ENCODE assay signal across 33 cellular contexts in genomic region chr3:69922521-69923000, GRCh38.
"Had no signal": no experiment of that assay in that cellular context is flagged by ENCODE, and none has a peak within 500 bp of the region (broad histone marks: within the 10 kb centered on the region; RNA-seq: fewer than 3 reads in every experiment).

No MANE protein-coding gene starts in this region.

- H3K27me3 ChIP-seq: adrenal gland, body of pancreas, brain microvascular endothelial cell, breast epithelium had no signal

- H3K9me3 Mint-ChIP-seq: activated B cell treated with CpG ODN at 0.5 μM for 24 hours; activated CD4-positive, alpha-beta memory T cell treated with anti-CD3 and anti-CD28 coated beads for 36 hours; activated CD4-positive, alpha-beta T cell treated with anti-CD3 and anti-CD28 coated beads, Interleukin-2, amount 10 ng/mL, durations not matched to agents 24 days and 14 days; activated CD8-positive, alpha-beta T cell treated with anti-CD3 and anti-CD28 coated beads for 36 hours; activated naive CD4-positive, alpha-beta T cell treated with anti-CD3 and anti-CD28 coated beads for 36 hours; activated naive CD4-positive, alpha-beta T cell treated with anti-CD3 and anti-CD28 coated beads, Interleukin-2, amount 50 U/mL, for 72 hours; activated naive CD8-positive, alpha-beta T cell treated with anti-CD3 and anti-CD28 coated beads for 36 hours; activated T-cell treated with anti-CD3 and anti-CD28 coated beads, Interleukin-2, amount 50 U/mL, for 24 hours; activated T-helper 1 cell treated with anti-CD3 and anti-CD28 coated beads, Interleukin-12 subunit alpha, Interleukin-12 subunit beta, Interleukin-2, Interleukin-4 antibody, amounts not matched to agents 30 ng/mL and 10 ng/mL and 1 ng/mL, durations not matched to agents 14 hours and 24 hours and 36 hours; activated T-helper 17 cell treated with anti-CD3 and anti-CD28 coated beads, Interleukin-2, amount 50 U/mL, for 72 hours; T-helper 1 cell treated with Interleukin-12 subunit alpha and Interleukin-12 subunit beta and Interleukin-4 antibody, amounts not matched to agents 30 μg/mL and 1 μg/mL, for 36 hours; T-helper 2 cell treated with Interferon-gamma antibody and Interleukin-4, amounts not matched to agents 5 μg/mL and 100 μg/mL, for 36 hours had no signal

- H3K27ac ChIP-seq: adrenal gland, body of pancreas, brain microvascular endothelial cell, breast epithelium, VCaP had no signal

- H3K27me3 Mint-ChIP-seq: activated CD4-positive, alpha-beta memory T cell treated with anti-CD3 and anti-CD28 coated beads for 36 hours had no signal

- H3K36me3 ChIP-seq: adrenal gland, brain microvascular endothelial cell, breast epithelium had no signal

- H3K4me3 ChIP-seq: adrenal gland, body of pancreas, breast epithelium had no signal

- H3K4me1 ChIP-seq: adrenal gland, breast epithelium had no signal

- H3K4me3 Mint-ChIP-seq: activated B cell treated with CpG ODN at 0.5 μM for 24 hours; activated CD4-positive, alpha-beta memory T cell treated with anti-CD3 and anti-CD28 coated beads for 36 hours; activated CD4-positive, alpha-beta T cell treated with anti-CD3 and anti-CD28 coated beads, Interleukin-2, amount 10 ng/mL, durations not matched to agents 24 days and 14 days; activated CD8-positive, alpha-beta T cell treated with anti-CD3 and anti-CD28 coated beads for 36 hours; activated naive CD4-positive, alpha-beta T cell treated with anti-CD3 and anti-CD28 coated beads for 36 hours; activated naive CD8-positive, alpha-beta T cell treated with anti-CD3 and anti-CD28 coated beads for 36 hours; activated T-cell treated with anti-CD3 and anti-CD28 coated beads, Interleukin-2, amount 50 U/mL, for 24 hours; activated T-helper 1 cell treated with anti-CD3 and anti-CD28 coated beads, Interleukin-12 subunit alpha, Interleukin-12 subunit beta, Interleukin-2, Interleukin-4 antibody, amounts not matched to agents 30 ng/mL and 10 ng/mL and 1 ng/mL, durations not matched to agents 14 hours and 24 hours and 36 hours; activated T-helper 17 cell treated with anti-CD3 and anti-CD28 coated beads, Interleukin-2, amount 50 U/mL, for 72 hours; T-helper 1 cell treated with Interleukin-12 subunit alpha and Interleukin-12 subunit beta and Interleukin-4 antibody, amounts not matched to agents 30 μg/mL and 1 μg/mL, for 36 hours; T-helper 2 cell treated with Interferon-gamma antibody and Interleukin-4, amounts not matched to agents 5 μg/mL and 100 μg/mL, for 36 hours had no signal

- H3K36me3 Mint-ChIP-seq: activated CD4-positive, alpha-beta memory T cell treated with anti-CD3 and anti-CD28 coated beads for 36 hours; activated naive CD4-positive, alpha-beta T cell treated with anti-CD3 and anti-CD28 coated beads, Interleukin-2, amount 50 U/mL, for 72 hours; activated naive CD8-positive, alpha-beta T cell treated with anti-CD3 and anti-CD28 coated beads for 36 hours had no signal

- H3K4me1 Mint-ChIP-seq: activated B cell treated with CpG ODN at 0.5 μM for 24 hours; activated CD4-positive, alpha-beta T cell treated with anti-CD3 and anti-CD28 coated beads, Interleukin-2, amount 10 ng/mL, durations not matched to agents 24 days and 14 days; activated naive CD8-positive, alpha-beta T cell treated with anti-CD3 and anti-CD28 coated beads for 36 hours; activated T-helper 17 cell treated with anti-CD3 and anti-CD28 coated beads, Interleukin-2, amount 50 U/mL, for 72 hours had no signal

- H3K9me3 ChIP-seq: adrenal gland, body of pancreas, breast epithelium had no signal

- DNase-seq: activated B cell treated with CpG ODN at 0.5 μM for 24 hours; activated CD4-positive, alpha-beta memory T cell treated with anti-CD3 and anti-CD28 coated beads for 36 hours; activated CD4-positive, alpha-beta T cell treated with anti-CD3 and anti-CD28 coated beads for 4 hours; activated CD4-positive, alpha-beta T cell treated with anti-CD3 and anti-CD28 coated beads, Interleukin-2, amount 10 ng/mL, durations not matched to agents 24 days and 14 days; activated CD4-positive, alpha-beta T cell treated with anti-CD3 and anti-CD28 coated beads, Interleukin-2, amount 50 U/mL, for 1 hour; activated CD4-positive, alpha-beta T cell treated with anti-CD3 and anti-CD28 coated beads, Interleukin-2, amount 50 U/mL, for 4 hours; activated CD4-positive, CD25-positive, alpha-beta regulatory T cell treated with anti-CD3 and anti-CD28 coated beads, Interleukin-2, amount 50 U/mL, for 72 hours; activated CD8-positive, alpha-beta memory T cell treated with anti-CD3 and anti-CD28 coated beads, Interleukin-2, amount 50 U/mL, for 4 hours; activated CD8-positive, alpha-beta T cell treated with anti-CD3 and anti-CD28 coated beads for 36 hours; activated effector memory CD4-positive, alpha-beta T cell treated with anti-CD3 and anti-CD28 coated beads, Interleukin-2, amount 50 U/mL, for 16 hours; activated gamma-delta T cell treated with Interleukin-2 at 50 U/mL for 16 hours; activated naive CD4-positive, alpha-beta T cell; activated naive CD4-positive, alpha-beta T cell treated with anti-CD3 and anti-CD28 coated beads for 36 hours; activated naive CD4-positive, alpha-beta T cell treated with anti-CD3 and anti-CD28 coated beads, Interleukin-2, amount 50 U/mL, for 16 hours; activated naive CD8-positive, alpha-beta T cell treated with anti-CD3 and anti-CD28 coated beads for 36 hours; activated T-cell treated with anti-CD3 and anti-CD28 coated beads, Interleukin-2, amount 50 U/mL, for 24 hours; activated T-cell treated with anti-CD3 and anti-CD28 coated beads, Interleukin-2, amount 50 U/mL, for 48 hours; adrenal gland; amniotic stem cell; aorta; body of pancreas; brain microvascular endothelial cell; central memory CD4-positive, alpha-beta T cell; T-helper 1 cell; T-helper 2 cell; T-helper 9 cell had no signal

- H3K27ac Mint-ChIP-seq: activated B cell treated with CpG ODN at 0.5 μM for 24 hours; activated CD4-positive, alpha-beta memory T cell treated with anti-CD3 and anti-CD28 coated beads for 36 hours; activated CD4-positive, alpha-beta T cell treated with anti-CD3 and anti-CD28 coated beads, Interleukin-2, amount 10 ng/mL, durations not matched to agents 24 days and 14 days; activated CD8-positive, alpha-beta T cell treated with anti-CD3 and anti-CD28 coated beads for 36 hours; activated naive CD4-positive, alpha-beta T cell treated with anti-CD3 and anti-CD28 coated beads for 36 hours; activated naive CD4-positive, alpha-beta T cell treated with anti-CD3 and anti-CD28 coated beads, Interleukin-2, amount 50 U/mL, for 72 hours; activated naive CD8-positive, alpha-beta T cell treated with anti-CD3 and anti-CD28 coated beads for 36 hours; activated T-cell treated with anti-CD3 and anti-CD28 coated beads, Interleukin-2, amount 50 U/mL, for 24 hours; activated T-helper 1 cell treated with anti-CD3 and anti-CD28 coated beads, Interleukin-12 subunit alpha, Interleukin-12 subunit beta, Interleukin-2, Interleukin-4 antibody, amounts not matched to agents 30 ng/mL and 10 ng/mL and 1 ng/mL, durations not matched to agents 14 hours and 24 hours and 36 hours; activated T-helper 17 cell treated with anti-CD3 and anti-CD28 coated beads, Interleukin-2, amount 50 U/mL, for 72 hours; T-helper 1 cell treated with Interleukin-12 subunit alpha and Interleukin-12 subunit beta and Interleukin-4 antibody, amounts not matched to agents 30 μg/mL and 1 μg/mL, for 36 hours; T-helper 2 cell treated with Interferon-gamma antibody and Interleukin-4, amounts not matched to agents 5 μg/mL and 100 μg/mL, for 36 hours had no signal
